ENCODE assay signal across 24 cellular contexts in genomic region chr3:190175490-190175889, GRCh38. TPM values are rescaled to one million over a fixed set of nuclear protein-coding genes. Genes with fewer than 3 reads are reported as not detected.
DNase-seq lines count a peak whose midpoint lies in the region; FAIRE-seq and TF ChIP-seq lines count a peak whose summit lies in the region.
"Had no signal": no experiment of that assay in that cellular context is flagged by ENCODE, and none has a peak within 500 bp of the region (broad histone marks: within the 10 kb centered on the region; RNA-seq: fewer than 3 reads in every experiment).

No MANE protein-coding gene starts in this region.

- H3K4me3 ChIP-seq in SJSA1 = no peak overlapping the region
- no peak overlapping the region for H3K4me3 ChIP-seq in fibroblast of the aortic adventitia (ENCODE audit: low read depth, low read length)
- H3K4me3 ChIP-seq in smooth muscle cell = no peak overlapping the region
- H3K4me3 ChIP-seq in stomach = no peak overlapping the region
- H3K4me3 ChIP-seq: heart left ventricle, suprapubic skin, uterus had no signal

- H3K27ac ChIP-seq in SJSA1 = peak overlapping the region; percentile 36
- no peak overlapping the region for H3K27ac ChIP-seq in smooth muscle cell (ENCODE audit: low read depth)
- no peak overlapping the region for H3K27ac ChIP-seq in stomach
- H3K27ac ChIP-seq: brain microvascular endothelial cell, heart left ventricle, suprapubic skin, uterus had no signal

- H3K36me3 ChIP-seq in SJSA1 (no peaks in the 10 kb centered on the region), smooth muscle cell (ENCODE audit: low read depth) (no peaks in the 10 kb centered on the region), stomach (no peaks in the 10 kb centered on the region)
- H3K36me3 ChIP-seq: brain microvascular endothelial cell, heart left ventricle, suprapubic skin, uterus had no signal

- no peaks in the 10 kb centered on the region for H3F3A ChIP-seq in smooth muscle cell (ENCODE audit: low read depth)

- WGBS in smooth muscle cell (ENCODE audit: low lambda C conversion rate) = 83% methylated on average over 1 of the region's 1 CpG
- 27 to 78% (median 51%) methylated on average over 1 of the region's 1 CpG for WGBS in stomach, 5 donors

- intact Hi-C loops in stomach (cut with DNase I; ENCODE audit: low total_unique reads) = no loop called here

- no peaks in the 10 kb centered on the region for H3K79me2 ChIP-seq in smooth muscle cell (ENCODE audit: low read depth)

- H4K20me1 ChIP-seq in smooth muscle cell (ENCODE audit: low read depth) = no peaks in the 10 kb centered on the region

- no peak for TF ChIP-seq POLR2A in H54 (IDR thresholded peaks at IDR 0.05; ENCODE audit: low read depth, low read length)
- no peak for TF ChIP-seq POLR2A in stomach (IDR thresholded peaks at IDR 0.05)

- H3K9me3 ChIP-seq in SJSA1 (replicated peaks) (no peaks in the 10 kb centered on the region), smooth muscle cell (replicated peaks; ENCODE audit: low read depth) (no peaks in the 10 kb centered on the region), stomach (no peaks in the 10 kb centered on the region)
- H3K9me3 ChIP-seq: heart left ventricle, suprapubic skin, uterus had no signal

- no peak overlapping the region for H3K9ac ChIP-seq in smooth muscle cell (ENCODE audit: low read depth)

- H3K4me2 ChIP-seq in smooth muscle cell = peak overlapping the region; percentile 15

- DNase-seq in H54 (ENCODE audit: insufficient read length, low spot score) = no peak
- peak in 1 of 2 experiments; percentile 23 for DNase-seq in SJSA1 (ENCODE audit: low read depth in 1 of 2, low spot score in 2 of 2)
- peak; percentile 51 for DNase-seq in fibroblast of the aortic adventitia (ENCODE audit: low read depth)
- no peak for DNase-seq in smooth muscle cell (lab: John Stamatoyannopoulos, UW; ENCODE audit: unreplicated experiment)
- DNase-seq in NCI-H1105 treated with DMSO at 0.1 percent for 48 hours (lab: John Stamatoyannopoulos, UW) = no peak
- DNase-seq in stomach = no peak
- no peak for DNase-seq in NCI-H446 treated with DMSO at 0.1 percent for 48 hours (lab: John Stamatoyannopoulos, UW)
- DNase-seq: activated B cell treated with CpG ODN at 0.5 μM for 24 hours; activated CD4-positive, alpha-beta memory T cell treated with anti-CD3 and anti-CD28 coated beads for 36 hours; activated effector memory CD4-positive, alpha-beta T cell treated with anti-CD3 and anti-CD28 coated beads, Interleukin-2, amount 50 U/mL, for 16 hours; brain microvascular endothelial cell; COR-L47; DMS79 treated with DMSO at 0.1 percent for 48 hours; effector memory CD8-positive, alpha-beta T cell; heart left ventricle; left ventricle myocardium superior; midbrain; NCI-H1436; NCI-H524 treated with DMSO at 0.1 percent for 48 hours; RPMI8226; T-helper 9 cell; uterus had no signal

- TF ChIP-seq EP300 in stomach (IDR thresholded peaks at IDR 0.05) = no peak

- no peak overlapping the region for H2AFZ ChIP-seq in smooth muscle cell (ENCODE audit: low read depth)

- H3K27me3 ChIP-seq in SJSA1 (replicated peaks) (no peaks in the 10 kb centered on the region), smooth muscle cell (ENCODE audit: low read depth) (no peaks in the 10 kb centered on the region), stomach (no peaks in the 10 kb centered on the region)
- H3K27me3 ChIP-seq: brain microvascular endothelial cell, heart left ventricle, suprapubic skin, uterus had no signal

- peak; percentile 79 for FAIRE-seq in H54 (lab: Jason Lieb, UNC)
- FAIRE-seq: colon had no signal

- no peak for TF ChIP-seq CTCF in fibroblast of the aortic adventitia (IDR thresholded peaks at IDR 0.05; ENCODE audit: insufficient read depth, low read length)
- no peak for TF ChIP-seq CTCF in smooth muscle cell (IDR thresholded peaks at IDR 0.05; ENCODE audit: borderline replicate concordance, insufficient read depth, poor library complexity, severe bottlenecking)
- TF ChIP-seq CTCF in stomach (IDR thresholded peaks at IDR 0.05) = no peak

- H3K4me1 ChIP-seq in SJSA1 (replicated peaks) = peaks cover 28% of the 10 kb centered on the region
- peaks cover 14% of the 10 kb centered on the region for H3K4me1 ChIP-seq in smooth muscle cell (ENCODE audit: low read depth)
- no peaks in the 10 kb centered on the region for H3K4me1 ChIP-seq in stomach
- H3K4me1 ChIP-seq: heart left ventricle, suprapubic skin, uterus had no signal

RNA-seq across cellular contexts. Expression of gene P3H2, which starts 54.8 kb away (rescaled TPM):
- 166 and 188 TPM in 2 replicates for total RNA-seq in SJSA1 (2014; rRNA removed; shearing (Covaris generic))
- total RNA-seq in fibroblast of the aortic adventitia (ENCODE audit: low replicate concordance) = 4.0 and 15.6 TPM in 2 replicates
- 27.3 and 42.6 TPM in 2 replicates for total RNA-seq in smooth muscle cell
- 6.5 and 9.8 TPM in 2 replicates for polyA plus RNA-seq in smooth muscle cell
- 10 to 100 TPM; 14.5 to 46.1 (median 29.0) TPM for total RNA-seq in stomach
- 1 to 10 TPM; 1.4 to 4.9 (median 4.7) TPM for polyA plus RNA-seq in stomach
- total RNA-seq: activated B cell treated with CpG ODN at 0.5 μM for 24 hours; activated CD4-positive, alpha-beta memory T cell treated with anti-CD3 and anti-CD28 coated beads for 36 hours had no signal
